In the genomic region with DNA sequence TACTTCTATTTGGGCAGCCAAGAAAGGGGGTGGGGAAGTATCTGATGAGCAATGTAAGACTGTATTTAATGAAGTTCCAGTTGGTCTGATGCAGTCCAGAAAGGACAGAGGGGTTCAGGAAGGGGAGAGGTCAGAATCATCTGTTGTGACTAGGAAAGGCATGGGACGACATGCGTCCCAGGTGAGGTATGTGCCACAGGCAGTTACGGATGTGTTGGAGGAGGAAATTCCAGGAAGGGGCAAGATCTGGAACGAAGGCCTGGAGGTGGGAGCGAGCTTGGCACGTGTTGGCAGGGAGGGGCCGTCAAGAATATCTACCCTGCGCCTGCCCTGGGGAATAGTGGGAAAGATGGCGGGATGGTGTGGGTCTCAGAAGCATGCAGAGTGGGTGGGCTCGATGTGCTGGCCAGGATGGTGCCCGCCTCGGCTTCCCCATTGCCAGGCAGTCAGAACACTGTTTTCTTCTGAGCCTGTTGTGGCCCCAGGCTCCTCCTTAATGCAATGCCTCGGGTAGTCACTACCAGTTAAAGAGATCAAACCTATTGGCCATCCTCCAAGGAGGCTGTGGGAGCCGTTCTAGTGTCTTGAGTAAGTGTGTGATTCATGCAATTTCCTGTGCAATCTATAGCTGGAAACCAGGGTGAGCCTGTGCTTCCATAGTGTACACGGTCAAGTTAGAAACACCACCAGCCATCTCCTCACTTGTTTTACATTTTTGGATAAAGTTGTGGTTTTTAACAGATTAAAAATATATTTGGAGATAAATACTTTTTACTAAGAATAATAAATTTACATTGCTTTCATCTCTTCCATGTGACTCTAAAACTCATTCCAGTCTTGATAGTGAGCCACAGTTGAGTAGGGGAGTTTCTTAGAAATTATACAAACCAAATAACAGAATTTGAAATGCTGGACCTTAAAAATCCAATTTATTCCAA, we compare ENCODE assay signal across 10 cellular contexts. TPM values are rescaled to one million over a fixed set of nuclear protein-coding genes. Genes with fewer than 3 reads are reported as not detected.
DNase-seq lines count a peak whose midpoint lies in the region; ATAC-seq and TF ChIP-seq lines count a peak whose summit lies in the region.
"Had no signal": no experiment of that assay in that cellular context is flagged by ENCODE, and none has a peak within 500 bp of the region (broad histone marks: within the 10 kb centered on the region; RNA-seq: fewer than 3 reads in every experiment).

No MANE protein-coding gene starts in this region.

- H3K79me1 ChIP-seq in trophoblast cell (ENCODE audit: low read length) = peaks cover 7% of the 10 kb centered on the region

- H3K36me3 ChIP-seq in PC-9 (ENCODE audit: low read depth) = no peaks in the 10 kb centered on the region
- H3K36me3 ChIP-seq in trophoblast cell (ENCODE audit: control insufficient read depth in 1 of 2, insufficient read depth in 2 of 2, low read length in 2 of 2) = peaks cover 21 to 39% of the 10 kb centered on the region in 2 experiments
- H3K36me3 ChIP-seq: cardiac muscle cell had no signal

- CTCF ChIA-PET in PC-9 (lab: Charles Lee) = no interaction called here

- H2BK12ac ChIP-seq in trophoblast cell (ENCODE audit: low read length) = no peak overlapping the region

- BruUV-seq in PC-9 (replicated peaks; lab: Mats Ljungman, UMichigan) = TSS peak; percentile 78

- H3K4me3 Mint-ChIP-seq in glutamatergic neuron (ENCODE audit: unreplicated experiment) = no peak overlapping the region
- no peak overlapping the region for H3K4me3 Mint-ChIP-seq in stimulated activated memory B cell treated with anti-CD40 and anti-IgM and Interleukin-4, amounts not matched to agents 10 μg/mL and 1 μg/mL and 100 μg/mL, for 72 hours

- H3K27me3 ChIP-seq in PC-9 (ENCODE audit: insufficient read depth, low read depth) (no peaks in the 10 kb centered on the region), trophoblast cell (ENCODE audit: insufficient read depth, low read length) (no peaks in the 10 kb centered on the region)
- H3K27me3 ChIP-seq: cardiac muscle cell had no signal

- H3K4me3 ChIP-seq in PC-9 = peak overlapping the region; percentile 1; the same call in 1 of the 2 replicates
- no peak overlapping the region for H3K4me3 ChIP-seq in trophoblast cell (ENCODE audit: low read depth, low read length)
- H3K4me3 ChIP-seq: cardiac muscle cell, thoracic aorta had no signal

- H3K4me2 ChIP-seq in PC-9 (peak overlapping the region; percentile 68), trophoblast cell (ENCODE audit: low read length) (no peak overlapping the region)

- intact Hi-C loops in PC-9 (cut with micrococcal nuclease; ENCODE audit: unreplicated experiment) = loop anchor here (1.0 to 5.0 kb wide), 4 partner anchors 10 to 146 kb away; no protein-coding TSS in a partner anchor

- H3K9ac ChIP-seq in trophoblast cell (ENCODE audit: low read length) = no peak overlapping the region

- H2AK5ac ChIP-seq in trophoblast cell (ENCODE audit: low read length) = no peak overlapping the region

- no peak overlapping the region for H4K12ac ChIP-seq in trophoblast cell (ENCODE audit: low read depth, low read length)

- H3K4me1 Mint-ChIP-seq in glutamatergic neuron (ENCODE audit: low read depth, unreplicated experiment) = peaks cover 7% of the 10 kb centered on the region
- H3K4me1 Mint-ChIP-seq in stimulated activated memory B cell treated with anti-CD40 and anti-IgM and Interleukin-4, amounts not matched to agents 10 μg/mL and 1 μg/mL and 100 μg/mL, for 72 hours = peaks cover 33% of the 10 kb centered on the region

- H3K23ac ChIP-seq in trophoblast cell (ENCODE audit: low read length) = no peak overlapping the region

- no peaks in the 10 kb centered on the region for H3K9me2 ChIP-seq in PC-9 (ENCODE audit: insufficient read depth)

- WGBS in trophoblast cell (ENCODE audit: extremely low coverage, insufficient coverage, insufficient read length) = no CpG with 5 or more reads among the region's 15 CpGs

- H3K9me3 ChIP-seq in PC-9 (ENCODE audit: insufficient read depth, low read depth) (no peaks in the 10 kb centered on the region), trophoblast cell (ENCODE audit: insufficient read depth, low read depth, low read length) (no peaks in the 10 kb centered on the region)
- H3K9me3 ChIP-seq: thoracic aorta had no signal

- no peak overlapping the region for H3K27ac Mint-ChIP-seq in glutamatergic neuron (ENCODE audit: unreplicated experiment)
- no peak overlapping the region for H3K27ac Mint-ChIP-seq in stimulated activated memory B cell treated with anti-CD40 and anti-IgM and Interleukin-4, amounts not matched to agents 10 μg/mL and 1 μg/mL and 100 μg/mL, for 72 hours

- no peak overlapping the region for H4K8ac ChIP-seq in trophoblast cell (ENCODE audit: low read depth, low read length)

- DNase-seq in Daoy (ENCODE audit: low read depth) (peak; percentile 91), PC-9 (peak; percentile 86 to 97), epithelial cell of prostate (ENCODE audit: low read depth, low spot score) (peak; percentile 93), trophoblast cell (peak; percentile 57 to 70), glutamatergic neuron (no peak), DMS153 treated with DMSO at 0.1 percent for 48 hours (lab: John Stamatoyannopoulos, UW; ENCODE audit: unreplicated experiment) (no peak)

- peaks cover 60% of the 10 kb centered on the region for H3K4me1 ChIP-seq in PC-9 (replicated peaks; ENCODE audit: insufficient read depth)
- H3K4me1 ChIP-seq in trophoblast cell (ENCODE audit: control insufficient read depth in 1 of 2, insufficient read depth in 2 of 2, low read length in 2 of 2) = peaks cover 11 to 16% of the 10 kb centered on the region in 2 experiments

- H3K27ac ChIP-seq in PC-9 (peak overlapping the region; percentile 93), epithelial cell of prostate (peak overlapping the region; percentile 92), trophoblast cell (ENCODE audit: low read depth, low read length) (no peak overlapping the region)
- H3K27ac ChIP-seq: cardiac muscle cell had no signal

- no peak overlapping the region for H2BK5ac ChIP-seq in trophoblast cell (ENCODE audit: low read depth, low read length, poor library complexity)

- H3K9me3 Mint-ChIP-seq in glutamatergic neuron (ENCODE audit: unreplicated experiment) = no peaks in the 10 kb centered on the region
- no peaks in the 10 kb centered on the region for H3K9me3 Mint-ChIP-seq in stimulated activated memory B cell treated with anti-CD40 and anti-IgM and Interleukin-4, amounts not matched to agents 10 μg/mL and 1 μg/mL and 100 μg/mL, for 72 hours

- H3K36me3 Mint-ChIP-seq in glutamatergic neuron (ENCODE audit: unreplicated experiment) = peaks cover 7% of the 10 kb centered on the region
- H3K36me3 Mint-ChIP-seq in stimulated activated memory B cell treated with anti-CD40 and anti-IgM and Interleukin-4, amounts not matched to agents 10 μg/mL and 1 μg/mL and 100 μg/mL, for 72 hours = peaks cover 23% of the 10 kb centered on the region

- no peak overlapping the region for H3K18ac ChIP-seq in trophoblast cell (ENCODE audit: low read length)

- H3K14ac ChIP-seq in trophoblast cell (ENCODE audit: low read length) = no peak overlapping the region

- H3K27me3 Mint-ChIP-seq in glutamatergic neuron (ENCODE audit: unreplicated experiment) = no peaks in the 10 kb centered on the region
- H3K27me3 Mint-ChIP-seq in stimulated activated memory B cell treated with anti-CD40 and anti-IgM and Interleukin-4, amounts not matched to agents 10 μg/mL and 1 μg/mL and 100 μg/mL, for 72 hours = no peaks in the 10 kb centered on the region

- no peak overlapping the region for H4K91ac ChIP-seq in trophoblast cell (ENCODE audit: low read depth, low read length)

- H3K79me2 ChIP-seq in PC-9 (ENCODE audit: low read depth) (peaks cover 31% of the 10 kb centered on the region), trophoblast cell (ENCODE audit: control insufficient read depth, insufficient read depth, low read length, poor library complexity) (peaks cover 2% of the 10 kb centered on the region)

- no peak overlapping the region for H2BK120ac ChIP-seq in trophoblast cell (ENCODE audit: insufficient read depth, low read length, poor library complexity)

- TF ChIP-seq CTCF in PC-9 (conservative IDR thresholded peaks at IDR 0.05) = no peak
- TF ChIP-seq CTCF in glutamatergic neuron (IDR thresholded peaks at IDR 0.05; ENCODE audit: partially characterized antibody, unreplicated experiment) = no peak

- peaks cover 45% of the 10 kb centered on the region for H3F3A ChIP-seq in PC-9 (ENCODE audit: insufficient read depth, low read depth)

- H2AFZ ChIP-seq in PC-9 (peak overlapping the region; percentile 56), trophoblast cell (ENCODE audit: insufficient read depth, low read length, poor library complexity) (no peak overlapping the region)

- POLR2A ChIA-PET in PC-9 (lab: Charles Lee; ENCODE audit: unreplicated experiment) = interaction anchor here (0.5 to 2.2 kb wide), 11 partner anchors 10 to 263 kb away, joined by 3 to 27 read pairs (median 5); no protein-coding TSS in a partner anchor

- H3K4ac ChIP-seq in trophoblast cell (ENCODE audit: low read depth, low read length) = no peak overlapping the region

- no peak for ATAC-seq in GM21717 (IDR thresholded peaks at IDR 0.05; ENCODE audit: unreplicated experiment)
- no peak for ATAC-seq in stimulated activated memory B cell treated with anti-CD40 and anti-IgM and Interleukin-4, amounts not matched to agents 10 μg/mL and 1 μg/mL and 100 μg/mL, for 72 hours

- H4K20me1 ChIP-seq in PC-9 (ENCODE audit: insufficient read depth) = no peaks in the 10 kb centered on the region

RNA-seq across cellular contexts. Expression of a gene that starts 57.6 kb away (rescaled TPM):
- 0.06 TPM in 1 of 2 replicates, not detected in the other for total RNA-seq in Daoy (2014; rRNA removed; shearing (Covaris generic))
- 0.11 TPM in 1 of 2 replicates, not detected in the other for total RNA-seq in PC-9 (2021)
- 1.1 and 1.4 TPM in 2 replicates for polyA plus RNA-seq in trophoblast cell (2013)
- total RNA-seq in glutamatergic neuron (ENCODE audit: unreplicated experiment) = not detected
- total RNA-seq: cardiac muscle cell had no signal
- polyA plus RNA-seq: cardiac muscle cell had no signal

Comparison
In these comparisons a context has a peak if more than half of its experiments do, and no peak if none do; other contexts are left out.
1. DNase-seq: peak in Daoy (single experiment), PC-9 (2 of 2), epithelial cell of prostate (single experiment) and trophoblast cell (2 of 2); none in glutamatergic neuron (single experiment) and DMS153 treated with DMSO at 0.1 percent for 48 hours (single experiment).